In the genomic region with DNA sequence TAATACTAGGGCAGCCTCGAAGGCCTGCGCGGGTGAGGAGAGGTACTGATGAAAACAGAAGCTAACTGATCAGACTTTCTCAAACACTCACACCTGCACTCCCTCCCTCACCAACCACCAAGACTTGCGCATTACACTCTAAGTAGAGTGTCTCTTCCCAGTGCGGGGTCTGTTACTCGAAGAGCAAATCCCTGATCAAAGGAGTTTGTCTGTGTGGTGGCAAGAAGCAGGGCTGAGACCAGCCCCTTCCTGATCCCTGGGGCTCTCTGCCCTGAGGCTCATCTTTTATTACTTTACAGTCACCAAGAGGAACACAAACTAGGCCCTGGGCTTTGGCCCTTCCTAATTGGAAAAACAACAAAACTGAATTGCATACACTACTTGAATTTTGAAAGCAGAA, we compare ENCODE assay signal across 20 cellular contexts. TPM values are rescaled to one million over a fixed set of nuclear protein-coding genes. Genes with fewer than 3 reads are reported as not detected.
DNase-seq lines count a peak whose midpoint lies in the region; ATAC-seq, FAIRE-seq and TF ChIP-seq lines count a peak whose summit lies in the region.
"Had no signal": no experiment of that assay in that cellular context is flagged by ENCODE, and none has a peak within 500 bp of the region (broad histone marks: within the 10 kb centered on the region; RNA-seq: fewer than 3 reads in every experiment).

No MANE protein-coding gene starts in this region.

- in situ Hi-C loops in K562 (cut with MboI): no loop called here

- TF ChIP-seq EP300 in K562 (IDR thresholded peaks at IDR 0.05; ENCODE audit: low read length): no peak

- BruUV-seq in K562 (replicated peaks; lab: Mats Ljungman, UMichigan): no TSS peak

- H3K4me1 Mint-ChIP-seq in mesothelial cell of epicardium: peaks cover 29% of the 10 kb centered on the region

- ATAC-seq in K562: no peak

- H3K36me3 Mint-ChIP-seq in mesothelial cell of epicardium: no peaks in the 10 kb centered on the region

- POLR2A ChIA-PET in K562 (lab: Yijun Ruan, JAX): no interaction called here

- intact Hi-C loops in K562 (cut with micrococcal nuclease) (no loop called here), tibial artery (cut with DNase I; ENCODE audit: low total_unique reads) (no loop called here)

- no peak overlapping the region for H3K4me3 Mint-ChIP-seq in mesothelial cell of epicardium

- H3K4me2 ChIP-seq in K562 (ENCODE audit: insufficient read depth, low read length): no peak overlapping the region
- H3K4me2 ChIP-seq: BLaER1 treated with 17β-estradiol and CSF1 and Interleukin-3, amounts not matched to agents 10 nM and 100 nM had no signal

- 74% methylated on average over 6 of the region's 6 CpGs for WGBS in K562 (ENCODE audit: insufficient coverage, low coverage, missing lambda C conversion rate)

- H3K79me2 ChIP-seq in K562 (ENCODE audit: control insufficient read depth, insufficient read depth, low read length): no peaks in the 10 kb centered on the region

- H3K9me3 ChIP-seq in K562 (replicated peaks; ENCODE audit: control insufficient read depth, insufficient read depth, low read depth, low read length): no peaks in the 10 kb centered on the region
- no peaks in the 10 kb centered on the region for H3K9me3 ChIP-seq in skeletal muscle tissue (ENCODE audit: control insufficient read depth in 3 of 3, low read length in 3 of 3)
- no peaks in the 10 kb centered on the region for H3K9me3 ChIP-seq in tibial artery
- H3K9me3 ChIP-seq: SJSA1 had no signal

- H3K4me1 ChIP-seq in K562 (replicated peaks in 1 of 2; ENCODE audit: control insufficient read depth in 2 of 2, insufficient read depth in 2 of 2, low read length in 2 of 2) (no peaks in the 10 kb centered on the region), skeletal muscle tissue (ENCODE audit: control insufficient read depth in 3 of 3, insufficient read depth in 3 of 3, low read length in 3 of 3) (peaks cover 0 to 16% (median 8%) of the 10 kb centered on the region in 3 donors), tibial artery (no peaks in the 10 kb centered on the region)

- no peaks in the 10 kb centered on the region for H3K27me3 Mint-ChIP-seq in mesothelial cell of epicardium (ENCODE audit: low read depth)

- TF ChIP-seq RAD21 in K562 (CRISPR knock-in tag; conservative IDR thresholded peaks at IDR 0.05 in 1 of 2, IDR thresholded peaks at IDR 0.05 in 1 of 2): no peak

- no peaks in the 10 kb centered on the region for H3K27me3 ChIP-seq in K562 (ENCODE audit: control insufficient read depth in 2 of 2, insufficient read depth in 2 of 2, low read length in 2 of 2)
- H3K27me3 ChIP-seq in skeletal muscle tissue (ENCODE audit: control insufficient read depth in 3 of 3, insufficient read depth in 3 of 3, low read length in 3 of 3): no peaks in the 10 kb centered on the region
- no peaks in the 10 kb centered on the region for H3K27me3 ChIP-seq in tibial artery
- H3K27me3 ChIP-seq: BLaER1 treated with 17β-estradiol and CSF1 and Interleukin-3, amounts not matched to agents 10 nM and 100 nM; SJSA1 had no signal

- H3K36me3 ChIP-seq in K562 (ENCODE audit: control insufficient read depth, insufficient read depth, low read length): no peaks in the 10 kb centered on the region
- no peaks in the 10 kb centered on the region for H3K36me3 ChIP-seq in skeletal muscle tissue (ENCODE audit: control insufficient read depth in 3 of 3, insufficient read depth in 3 of 3, low read length in 3 of 3)
- H3K36me3 ChIP-seq in tibial artery: no peaks in the 10 kb centered on the region
- H3K36me3 ChIP-seq: BLaER1 treated with 17β-estradiol and CSF1 and Interleukin-3, amounts not matched to agents 10 nM and 100 nM; SJSA1 had no signal

- H3K9ac ChIP-seq in K562 (ENCODE audit: insufficient read depth in 1 of 2, low read depth in 2 of 2, low read length in 2 of 2) (no peak overlapping the region), skeletal muscle tissue (ENCODE audit: low read depth in 1 of 3, low read length in 3 of 3) (no peak overlapping the region)
- H3K9ac ChIP-seq: BLaER1 treated with 17β-estradiol and CSF1 and Interleukin-3, amounts not matched to agents 10 nM and 100 nM; GM23248 had no signal

- no peak for TF ChIP-seq POLR2A in K562 (conservative IDR thresholded peaks at IDR 0.05)

- no peaks in the 10 kb centered on the region for H3K9me1 ChIP-seq in K562 (ENCODE audit: control insufficient read depth, insufficient read depth, low read length)

- peak overlapping the region; percentile 83 for H3K27ac Mint-ChIP-seq in mesothelial cell of epicardium

- CTCF ChIA-PET in K562 (lab: Yijun Ruan, JAX; ENCODE audit: low intra/inter-chr PET ratio): no interaction called here

- FAIRE-seq in K562 (lab: Jason Lieb, UNC): no peak
- FAIRE-seq: GM18507, GM19239 had no signal

- TF ChIP-seq CTCF in K562 (IDR thresholded peaks at IDR 0.05 in 2 of 3, conservative IDR thresholded peaks at IDR 0.05 in 1 of 3; ENCODE audit: insufficient read depth in 2 of 3, low read depth in 1 of 3, low read length in 3 of 3) (no peak), mesothelial cell of epicardium (IDR thresholded peaks at IDR 0.05; ENCODE audit: unreplicated experiment) (no peak), tibial artery (IDR thresholded peaks at IDR 0.05) (no peak)

- no peak overlapping the region for H3K27ac ChIP-seq in K562 (ENCODE audit: extremely low read depth, low read depth, low read length)
- peak overlapping the region; percentile 72 for H3K27ac ChIP-seq in skeletal muscle tissue (ENCODE audit: low read depth, low read length)
- H3K27ac ChIP-seq in tibial artery: no peak overlapping the region
- H3K27ac ChIP-seq: BLaER1 treated with 17β-estradiol and CSF1 and Interleukin-3, amounts not matched to agents 10 nM and 100 nM; GM23248; HL-60; SJSA1 had no signal

- peak; percentile 4 for DNase-seq in NCI-H146 (lab: John Stamatoyannopoulos, UW)
- no peak for DNase-seq in NCI-H146 treated with DMSO at 0.1 percent for 48 hours (lab: John Stamatoyannopoulos, UW; ENCODE audit: unreplicated experiment)
- DNase-seq in K562 (ENCODE audit: extremely low read depth in 1 of 4, low spot score in 3 of 4): no peak
- no peak for DNase-seq in mesothelial cell of epicardium (ENCODE audit: low spot score in 2 of 2, unreplicated experiment in 2 of 2)
- no peak for DNase-seq in tibial artery
- DNase-seq in ecto neural progenitor cell (ENCODE audit: low spot score): no peak
- no peak for DNase-seq in pons (ENCODE audit: low spot score)
- DNase-seq: 8988T; DMS 273 treated with DMSO at 0.1 percent for 48 hours; GM23248; NCI-H1105 treated with DMSO at 0.1 percent for 48 hours; NCI-H2029; NCI-H526; NK-92 treated with Interleukin-12 subunit alpha and Interleukin-12 subunit beta, amount 100 ng/mL, for 24 hours had no signal

- H3K9me3 Mint-ChIP-seq in mesothelial cell of epicardium: no peaks in the 10 kb centered on the region

- H4K20me1 ChIP-seq in K562 (replicated peaks; ENCODE audit: control insufficient read depth, insufficient read depth, low read length): no peaks in the 10 kb centered on the region
- H4K20me1 ChIP-seq: BLaER1 treated with 17β-estradiol and CSF1 and Interleukin-3, amounts not matched to agents 10 nM and 100 nM had no signal

- H3K4me3 ChIP-seq in K562 (no peak overlapping the region), skeletal muscle tissue (ENCODE audit: low read length in 3 of 3) (no peak overlapping the region), tibial artery (no peak overlapping the region)
- H3K4me3 ChIP-seq: BLaER1 treated with 17β-estradiol and CSF1 and Interleukin-3, amounts not matched to agents 10 nM and 100 nM; GM23248; SJSA1 had no signal

- H2AFZ ChIP-seq in K562 (ENCODE audit: low read depth, low read length): no peak overlapping the region
- H2AFZ ChIP-seq: GM23248 had no signal

TF ChIP-seq in K562, 482 proteins besides CTCF, POLR2A, EP300 and RAD21:
- TF ChIP-seq BACH1 (tag; IDR thresholded peaks at IDR 0.05): 0 out of 2 replicates have a peak, but pooled peaks have one; percentile 4
- TF ChIP-seq, protein P1, sequence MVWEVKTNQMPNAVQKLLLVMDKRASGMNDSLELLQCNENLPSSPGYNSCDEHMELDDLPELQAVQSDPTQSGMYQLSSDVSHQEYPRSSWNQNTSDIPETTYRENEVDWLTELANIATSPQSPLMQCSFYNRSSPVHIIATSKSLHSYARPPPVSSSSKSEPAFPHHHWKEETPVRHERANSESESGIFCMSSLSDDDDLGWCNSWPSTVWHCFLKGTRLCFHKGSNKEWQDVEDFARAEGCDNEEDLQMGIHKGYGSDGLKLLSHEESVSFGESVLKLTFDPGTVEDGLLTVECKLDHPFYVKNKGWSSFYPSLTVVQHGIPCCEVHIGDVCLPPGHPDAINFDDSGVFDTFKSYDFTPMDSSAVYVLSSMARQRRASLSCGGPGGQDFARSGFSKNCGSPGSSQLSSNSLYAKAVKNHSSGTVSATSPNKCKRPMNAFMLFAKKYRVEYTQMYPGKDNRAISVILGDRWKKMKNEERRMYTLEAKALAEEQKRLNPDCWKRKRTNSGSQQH (CRISPR knock-in tag; IDR thresholded peaks at IDR 0.05): no peak

RNA-seq across cellular contexts. Expression of a gene that starts 19.5 kb away (rescaled TPM):
- 41.7 and 75.4 TPM in 2 replicates for total RNA-seq in K562 (2011; cell fraction: chromatin; rRNA removed; ENCODE audit: low replicate concordance)
- total RNA-seq in K562 (2011; cell fraction: nucleolus; rRNA removed): 21.2 and 22.3 TPM in 2 replicates
- total RNA-seq in K562 (2011; cell fraction: nucleoplasm; rRNA removed): 32.4 and 40.6 TPM in 2 replicates
- total RNA-seq in K562 (2014; rRNA removed) (31.3 and 33.8 TPM in 2 replicates), K562 (2014; rRNA removed; fragmentation: Illumina TruSeq; extraction: Trizol) (102 and 117 TPM in 2 replicates), K562 (2015; rRNA removed; fragmentation: Illumina TruSeq; extraction: Trizol) (67.8 and 73.0 TPM in 2 replicates), K562 (2021) (51.7 and 54.3 TPM in 2 replicates), mesothelial cell of epicardium (31.2 to 33.7 TPM (median 31.8 TPM) in 3 replicates), skeletal muscle tissue (27.7 TPM)
- polyA plus RNA-seq in K562 (2011; rRNA removed) (46.1 and 61.2 TPM in 2 replicates), K562 (2014; fragmentation: Illumina TruSeq; extraction: Trizol) (54.4 and 57.9 TPM in 2 replicates), K562 (2014; fragmentation: Nextera tagmentation; extraction: Ambion mirVana) (10 to 100 TPM; 77.3 to 82.4 TPM), K562 (2014; rRNA removed) (40.9 and 48.5 TPM in 2 replicates)
- 11.2 and 18.7 TPM in 2 replicates for polyA plus RNA-seq in K562 (2011; cell fraction: cytosol; rRNA removed)
- polyA plus RNA-seq in K562 (2011; cell fraction: nucleus; rRNA removed): 10.7 and 14.4 TPM in 2 replicates
- polyA plus RNA-seq in K562 (2012): 45.5 and 52.4 TPM in 2 replicates
- 157 and 166 TPM in 2 replicates for polyA minus RNA-seq in K562 (2011; rRNA and poly(A)+ RNA removed)
- 25.9 and 29.5 TPM in 2 replicates for polyA minus RNA-seq in K562 (2011; cell fraction: cytosol; rRNA and poly(A)+ RNA removed)
- polyA minus RNA-seq in K562 (2011; cell fraction: nucleus; rRNA and poly(A)+ RNA removed): 23.6 and 55.8 TPM in 2 replicates
